ENCODE assay signal across 1 cellular context in the genomic region with DNA sequence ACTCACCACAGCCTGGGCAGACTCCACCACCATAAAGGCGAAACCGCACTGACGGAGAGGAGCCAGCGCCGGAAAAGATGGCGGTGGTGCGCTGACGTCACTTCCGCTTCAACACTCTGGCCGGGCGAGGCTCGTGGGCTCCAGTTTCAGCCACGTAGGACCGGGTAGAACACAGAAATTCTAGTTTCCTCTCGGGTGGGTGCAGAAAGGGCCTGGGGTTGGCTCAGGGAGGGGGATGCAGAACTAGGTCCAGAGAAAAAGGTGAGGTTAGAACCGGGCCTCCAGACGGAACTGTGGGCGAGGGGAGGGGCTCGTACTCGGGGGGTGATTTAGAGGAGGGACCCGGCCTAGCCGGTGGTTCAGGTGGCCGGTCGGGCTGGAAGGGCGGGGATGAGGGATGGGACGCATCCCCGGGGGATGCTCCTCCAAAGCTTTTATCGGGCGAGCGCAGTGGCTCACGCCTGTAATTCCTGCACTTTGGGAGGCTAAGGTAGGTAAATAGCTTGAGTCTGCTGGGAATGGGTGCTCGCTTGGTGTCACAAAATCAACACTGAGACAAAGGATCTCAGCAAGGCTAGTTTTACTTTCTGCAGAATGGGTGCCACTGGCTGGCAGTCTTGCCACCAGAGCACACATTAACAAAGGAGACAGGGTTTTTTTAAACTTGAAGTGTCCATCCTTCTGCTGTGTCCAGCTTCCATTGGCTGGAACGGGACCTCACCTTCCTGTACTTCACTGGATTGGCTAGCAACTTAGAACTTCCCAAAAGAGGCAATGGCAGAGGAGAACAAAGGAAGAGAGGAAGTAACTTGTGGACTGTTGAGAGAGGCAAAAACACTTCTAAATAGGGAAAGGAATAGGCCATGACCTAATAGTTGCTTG.
A peak's percentile ranks its signal among the peaks of the same experiment; 100 is the strongest.
TF ChIP-seq lines count a peak whose summit lies in the region.

Gene ZNF561, minus strand, starts transcription at position 77 of the 882 bp plus-strand sequence. CDS start 1,776 bp downstream, outside the sequence.

TF ChIP-seq in K562, 482 proteins besides CTCF, POLR2A, EP300 and RAD21 (continued from another document and continues in another):
- TF ChIP-seq, protein P1, sequence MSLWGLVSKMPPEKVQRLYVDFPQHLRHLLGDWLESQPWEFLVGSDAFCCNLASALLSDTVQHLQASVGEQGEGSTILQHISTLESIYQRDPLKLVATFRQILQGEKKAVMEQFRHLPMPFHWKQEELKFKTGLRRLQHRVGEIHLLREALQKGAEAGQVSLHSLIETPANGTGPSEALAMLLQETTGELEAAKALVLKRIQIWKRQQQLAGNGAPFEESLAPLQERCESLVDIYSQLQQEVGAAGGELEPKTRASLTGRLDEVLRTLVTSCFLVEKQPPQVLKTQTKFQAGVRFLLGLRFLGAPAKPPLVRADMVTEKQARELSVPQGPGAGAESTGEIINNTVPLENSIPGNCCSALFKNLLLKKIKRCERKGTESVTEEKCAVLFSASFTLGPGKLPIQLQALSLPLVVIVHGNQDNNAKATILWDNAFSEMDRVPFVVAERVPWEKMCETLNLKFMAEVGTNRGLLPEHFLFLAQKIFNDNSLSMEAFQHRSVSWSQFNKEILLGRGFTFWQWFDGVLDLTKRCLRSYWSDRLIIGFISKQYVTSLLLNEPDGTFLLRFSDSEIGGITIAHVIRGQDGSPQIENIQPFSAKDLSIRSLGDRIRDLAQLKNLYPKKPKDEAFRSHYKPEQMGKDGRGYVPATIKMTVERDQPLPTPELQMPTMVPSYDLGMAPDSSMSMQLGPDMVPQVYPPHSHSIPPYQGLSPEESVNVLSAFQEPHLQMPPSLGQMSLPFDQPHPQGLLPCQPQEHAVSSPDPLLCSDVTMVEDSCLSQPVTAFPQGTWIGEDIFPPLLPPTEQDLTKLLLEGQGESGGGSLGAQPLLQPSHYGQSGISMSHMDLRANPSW (CRISPR knock-in tag; IDR thresholded peaks at IDR 0.05), result no peak
- TF ChIP-seq ZBTB49 (CRISPR knock-in tag; IDR thresholded peaks at IDR 0.05; ENCODE audit: borderline replicate concordance), result no peak
- no peak for TF ChIP-seq MCM2 (IDR thresholded peaks at IDR 0.05; ENCODE audit: low read depth)
- no peak for TF ChIP-seq RBM25 (IDR thresholded peaks at IDR 0.05; ENCODE audit: low read depth, low read length, severe bottlenecking)
- TF ChIP-seq KLF10 (CRISPR knock-in tag; IDR thresholded peaks at IDR 0.05), result no peak
- TF ChIP-seq, protein P2, sequence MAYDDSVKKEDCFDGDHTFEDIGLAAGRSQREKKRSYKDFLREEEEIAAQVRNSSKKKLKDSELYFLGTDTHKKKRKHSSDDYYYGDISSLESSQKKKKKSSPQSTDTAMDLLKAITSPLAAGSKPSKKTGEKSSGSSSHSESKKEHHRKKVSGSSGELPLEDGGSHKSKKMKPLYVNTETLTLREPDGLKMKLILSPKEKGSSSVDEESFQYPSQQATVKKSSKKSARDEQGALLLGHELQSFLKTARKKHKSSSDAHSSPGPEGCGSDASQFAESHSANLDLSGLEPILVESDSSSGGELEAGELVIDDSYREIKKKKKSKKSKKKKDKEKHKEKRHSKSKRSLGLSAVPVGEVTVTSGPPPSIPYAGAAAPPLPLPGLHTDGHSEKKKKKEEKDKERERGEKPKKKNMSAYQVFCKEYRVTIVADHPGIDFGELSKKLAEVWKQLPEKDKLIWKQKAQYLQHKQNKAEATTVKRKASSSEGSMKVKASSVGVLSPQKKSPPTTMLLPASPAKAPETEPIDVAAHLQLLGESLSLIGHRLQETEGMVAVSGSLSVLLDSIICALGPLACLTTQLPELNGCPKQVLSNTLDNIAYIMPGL (CRISPR knock-in tag; IDR thresholded peaks at IDR 0.05), result no peak
- TF ChIP-seq, protein P3, sequence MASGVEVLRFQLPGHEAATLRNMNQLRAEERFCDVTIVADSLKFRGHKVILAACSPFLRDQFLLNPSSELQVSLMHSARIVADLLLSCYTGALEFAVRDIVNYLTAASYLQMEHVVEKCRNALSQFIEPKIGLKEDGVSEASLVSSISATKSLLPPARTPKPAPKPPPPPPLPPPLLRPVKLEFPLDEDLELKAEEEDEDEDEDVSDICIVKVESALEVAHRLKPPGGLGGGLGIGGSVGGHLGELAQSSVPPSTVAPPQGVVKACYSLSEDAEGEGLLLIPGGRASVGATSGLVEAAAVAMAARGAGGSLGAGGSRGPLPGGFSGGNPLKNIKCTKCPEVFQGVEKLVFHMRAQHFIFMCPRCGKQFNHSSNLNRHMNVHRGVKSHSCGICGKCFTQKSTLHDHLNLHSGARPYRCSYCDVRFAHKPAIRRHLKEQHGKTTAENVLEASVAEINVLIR (CRISPR knock-in tag; IDR thresholded peaks at IDR 0.05), result no peak; the same call in none of the 2 replicates
- TF ChIP-seq SRSF9 (IDR thresholded peaks at IDR 0.05; ENCODE audit: borderline replicate concordance, low read depth, low read length), result no peak
- TF ChIP-seq, protein P4, sequence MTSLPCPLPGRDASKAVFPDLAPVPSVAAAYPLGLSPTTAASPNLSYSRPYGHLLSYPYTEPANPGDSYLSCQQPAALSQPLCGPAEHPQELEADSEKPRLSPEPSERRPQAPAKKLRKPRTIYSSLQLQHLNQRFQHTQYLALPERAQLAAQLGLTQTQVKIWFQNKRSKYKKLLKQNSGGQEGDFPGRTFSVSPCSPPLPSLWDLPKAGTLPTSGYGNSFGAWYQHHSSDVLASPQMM (CRISPR knock-in tag; IDR thresholded peaks at IDR 0.05), result no peak
- TF ChIP-seq, protein P5, sequence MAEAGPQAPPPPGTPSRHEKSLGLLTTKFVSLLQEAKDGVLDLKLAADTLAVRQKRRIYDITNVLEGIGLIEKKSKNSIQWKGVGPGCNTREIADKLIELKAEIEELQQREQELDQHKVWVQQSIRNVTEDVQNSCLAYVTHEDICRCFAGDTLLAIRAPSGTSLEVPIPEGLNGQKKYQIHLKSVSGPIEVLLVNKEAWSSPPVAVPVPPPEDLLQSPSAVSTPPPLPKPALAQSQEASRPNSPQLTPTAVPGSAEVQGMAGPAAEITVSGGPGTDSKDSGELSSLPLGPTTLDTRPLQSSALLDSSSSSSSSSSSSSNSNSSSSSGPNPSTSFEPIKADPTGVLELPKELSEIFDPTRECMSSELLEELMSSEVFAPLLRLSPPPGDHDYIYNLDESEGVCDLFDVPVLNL (CRISPR knock-in tag; IDR thresholded peaks at IDR 0.05; ENCODE audit: low read depth), result no peak
- no peak for TF ChIP-seq HNRNPH1 (optimal IDR thresholded peaks at IDR 0.05; ENCODE audit: low read depth, low read length)
- TF ChIP-seq ZNF699 (CRISPR knock-in tag; IDR thresholded peaks at IDR 0.05; ENCODE audit: insufficient replicate concordance), result no peak
- no peak for TF ChIP-seq BDP1 (IDR thresholded peaks at IDR 0.05; ENCODE audit: insufficient read depth, insufficient read length)
- TF ChIP-seq CHD4 (IDR thresholded peaks at IDR 0.05; ENCODE audit: insufficient read depth, insufficient replicate concordance, low read depth, low read length, poor library complexity, severe bottlenecking), result no peak
- TF ChIP-seq, protein P6, sequence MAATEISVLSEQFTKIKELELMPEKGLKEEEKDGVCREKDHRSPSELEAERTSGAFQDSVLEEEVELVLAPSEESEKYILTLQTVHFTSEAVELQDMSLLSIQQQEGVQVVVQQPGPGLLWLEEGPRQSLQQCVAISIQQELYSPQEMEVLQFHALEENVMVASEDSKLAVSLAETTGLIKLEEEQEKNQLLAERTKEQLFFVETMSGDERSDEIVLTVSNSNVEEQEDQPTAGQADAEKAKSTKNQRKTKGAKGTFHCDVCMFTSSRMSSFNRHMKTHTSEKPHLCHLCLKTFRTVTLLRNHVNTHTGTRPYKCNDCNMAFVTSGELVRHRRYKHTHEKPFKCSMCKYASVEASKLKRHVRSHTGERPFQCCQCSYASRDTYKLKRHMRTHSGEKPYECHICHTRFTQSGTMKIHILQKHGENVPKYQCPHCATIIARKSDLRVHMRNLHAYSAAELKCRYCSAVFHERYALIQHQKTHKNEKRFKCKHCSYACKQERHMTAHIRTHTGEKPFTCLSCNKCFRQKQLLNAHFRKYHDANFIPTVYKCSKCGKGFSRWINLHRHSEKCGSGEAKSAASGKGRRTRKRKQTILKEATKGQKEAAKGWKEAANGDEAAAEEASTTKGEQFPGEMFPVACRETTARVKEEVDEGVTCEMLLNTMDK (IDR thresholded peaks at IDR 0.05; ENCODE audit: borderline replicate concordance, insufficient read depth, low read depth, low read length, poor library complexity, severe bottlenecking), result no peak
- no peak for TF ChIP-seq HBP1 (CRISPR knock-in tag; IDR thresholded peaks at IDR 0.05)
- TF ChIP-seq HINFP (tag; conservative IDR thresholded peaks at IDR 0.05; ENCODE audit: low read depth), result no peak
- TF ChIP-seq SIX5 (IDR thresholded peaks at IDR 0.05; ENCODE audit: borderline replicate concordance in 1 of 2, insufficient read depth in 1 of 2, low read depth in 1 of 2, low read length in 2 of 2), result peak; percentile 31 to 40; a peak in 2 of 4 replicates
- no peak for TF ChIP-seq HNRNPK (IDR thresholded peaks at IDR 0.05; ENCODE audit: low read depth, low read length, poor library complexity, severe bottlenecking)
